Comparison of ENCODE assay signal across 1 cellular context in the genomic region with DNA sequence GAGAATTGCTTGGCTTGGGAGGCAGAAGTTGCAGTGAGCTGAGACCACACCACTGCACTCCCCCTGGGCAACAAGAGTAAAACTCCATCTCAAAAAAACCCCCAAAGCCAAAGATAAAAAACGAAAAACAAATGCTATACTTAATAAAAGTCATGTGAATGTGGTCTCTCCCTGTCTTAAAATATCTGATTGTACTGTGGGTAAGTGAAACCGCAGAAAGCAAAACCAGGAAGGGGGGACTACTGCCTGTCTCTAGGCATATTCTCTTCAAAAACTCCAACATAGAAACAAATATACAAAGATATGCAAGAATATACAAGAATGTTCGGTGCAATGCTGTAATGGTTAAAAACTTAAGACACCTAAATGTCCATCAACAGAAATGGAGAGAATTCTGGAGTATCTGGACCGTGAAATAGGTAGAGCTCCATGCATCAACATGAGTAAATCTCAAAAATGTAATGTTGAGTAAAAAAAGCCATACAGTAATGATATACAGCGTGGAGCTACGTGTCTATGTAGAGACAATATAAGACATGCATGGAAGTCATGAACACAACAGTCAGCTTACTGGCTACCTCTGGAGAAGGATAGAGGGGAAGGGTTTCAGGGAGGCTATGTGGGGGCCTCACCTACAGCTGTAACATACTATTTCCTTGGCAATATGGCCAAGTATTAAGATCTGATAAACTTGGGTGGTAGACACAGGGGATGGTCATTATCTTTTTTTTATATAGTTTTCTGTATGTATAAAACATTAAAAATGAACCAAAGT.
TF ChIP-seq lines count a peak whose summit lies in the region.

No MANE protein-coding gene starts in this region.

TF ChIP-seq in endothelial cell of umbilical vein, 7 proteins besides CTCF, POLR2A, EP300 and RAD21:
- TF ChIP-seq EZH2 (IDR thresholded peaks at IDR 0.05; ENCODE audit: borderline replicate concordance, low read depth, low read length, severe bottlenecking) (no peak), JUN (IDR thresholded peaks at IDR 0.05; ENCODE audit: borderline replicate concordance, insufficient read depth, insufficient read length, low read depth) (no peak), POLR2AphosphoS5 (IDR thresholded peaks at IDR 0.05; ENCODE audit: insufficient read depth, low read depth, low read length) (no peak), MYC (IDR thresholded peaks at IDR 0.05; ENCODE audit: low read depth, low read length) (no peak), FOS (IDR thresholded peaks at IDR 0.05; ENCODE audit: borderline replicate concordance, insufficient read depth, low read length) (no peak), GATA2 (IDR thresholded peaks at IDR 0.05; ENCODE audit: insufficient read depth, insufficient read length, low read depth, low read length) (no peak)
- TF ChIP-seq, protein P1, sequence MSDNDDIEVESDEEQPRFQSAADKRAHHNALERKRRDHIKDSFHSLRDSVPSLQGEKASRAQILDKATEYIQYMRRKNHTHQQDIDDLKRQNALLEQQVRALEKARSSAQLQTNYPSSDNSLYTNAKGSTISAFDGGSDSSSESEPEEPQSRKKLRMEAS (IDR thresholded peaks at IDR 0.05; ENCODE audit: insufficient read depth, insufficient read length), result no peak
